ENCODE assay signal across 24 cellular contexts in genomic region chr13:97561182-97561581, GRCh38.
"Had no signal": no experiment of that assay in that cellular context is flagged by ENCODE, and none has a peak within 500 bp of the region (broad histone marks: within the 10 kb centered on the region; RNA-seq: fewer than 3 reads in every experiment).

No MANE protein-coding gene starts in this region.

- H3K4me3 ChIP-seq: coronary artery, esophagus muscularis mucosa, hepatocyte, lung, smooth muscle cell, transverse colon had no signal

- H3K4me3 Mint-ChIP-seq: activated CD4-positive, alpha-beta T cell treated with anti-CD3 and anti-CD28 coated beads, Interleukin-2, amount 10 ng/mL, durations not matched to agents 7 days and 5 days; activated CD8-positive, alpha-beta memory T cell treated with anti-CD3 and anti-CD28 coated beads, Interleukin-2, amount 10 ng/mL, durations not matched to agents 7 days and 5 days; activated CD8-positive, alpha-beta T cell treated with anti-CD3 and anti-CD28 coated beads for 36 hours; activated naive CD4-positive, alpha-beta T cell treated with anti-CD3 and anti-CD28 coated beads, Interleukin-2, amount 10 ng/mL, durations not matched to agents 7 days and 5 days; immature natural killer cell; naive thymus-derived CD4-positive, alpha-beta T cell; neural crest cell; stimulated activated naive B cell treated with anti-CD40 and anti-IgM and Interleukin-4, amounts not matched to agents 10 μg/mL and 1 μg/mL and 100 μg/mL, for 72 hours had no signal

- H3K36me3 Mint-ChIP-seq: activated CD8-positive, alpha-beta memory T cell treated with anti-CD3 and anti-CD28 coated beads, Interleukin-2, amount 10 ng/mL, durations not matched to agents 7 days and 5 days; activated naive CD4-positive, alpha-beta T cell treated with anti-CD3 and anti-CD28 coated beads, Interleukin-2, amount 10 ng/mL, durations not matched to agents 7 days and 5 days; immature natural killer cell; naive thymus-derived CD4-positive, alpha-beta T cell; stimulated activated naive B cell treated with anti-CD40 and anti-IgM and Interleukin-4, amounts not matched to agents 10 μg/mL and 1 μg/mL and 100 μg/mL, for 72 hours had no signal

- DNase-seq: activated CD4-positive, alpha-beta T cell treated with anti-CD3 and anti-CD28 coated beads, Interleukin-2, amount 10 ng/mL, durations not matched to agents 7 days and 5 days; activated CD8-positive, alpha-beta memory T cell treated with anti-CD3 and anti-CD28 coated beads, Interleukin-2, amount 10 ng/mL, durations not matched to agents 7 days and 5 days; activated CD8-positive, alpha-beta T cell treated with anti-CD3 and anti-CD28 coated beads for 36 hours; activated effector memory CD4-positive, alpha-beta T cell treated with anti-CD3 and anti-CD28 coated beads, Interleukin-2, amount 50 U/mL, for 16 hours; activated naive CD4-positive, alpha-beta T cell treated with anti-CD3 and anti-CD28 coated beads, Interleukin-2, amount 10 ng/mL, durations not matched to agents 7 days and 5 days; activated T-cell treated with anti-CD3 and anti-CD28 coated beads for 4 hours; amygdala; glutamatergic neuron; immature natural killer cell; naive thymus-derived CD4-positive, alpha-beta T cell; occipital lobe; stimulated activated CD4-positive, alpha-beta T cell treated with anti-CD3 and anti-CD28 coated beads, Interleukin-15, amount 100 ng/mL, for 24 hours; stimulated activated naive B cell treated with anti-CD40 and anti-IgM and Interleukin-4, amounts not matched to agents 10 μg/mL and 1 μg/mL and 100 μg/mL, for 72 hours; transverse colon had no signal

- H3K4me1 Mint-ChIP-seq: activated CD4-positive, alpha-beta T cell treated with anti-CD3 and anti-CD28 coated beads, Interleukin-2, amount 10 ng/mL, durations not matched to agents 7 days and 5 days; activated CD8-positive, alpha-beta memory T cell treated with anti-CD3 and anti-CD28 coated beads, Interleukin-2, amount 10 ng/mL, durations not matched to agents 7 days and 5 days; activated naive CD4-positive, alpha-beta T cell treated with anti-CD3 and anti-CD28 coated beads, Interleukin-2, amount 10 ng/mL, durations not matched to agents 7 days and 5 days; neural crest cell; stimulated activated naive B cell treated with anti-CD40 and anti-IgM and Interleukin-4, amounts not matched to agents 10 μg/mL and 1 μg/mL and 100 μg/mL, for 72 hours had no signal

- H3K27ac Mint-ChIP-seq: activated CD4-positive, alpha-beta T cell treated with anti-CD3 and anti-CD28 coated beads, Interleukin-2, amount 10 ng/mL, durations not matched to agents 7 days and 5 days; activated CD8-positive, alpha-beta memory T cell treated with anti-CD3 and anti-CD28 coated beads, Interleukin-2, amount 10 ng/mL, durations not matched to agents 7 days and 5 days; activated CD8-positive, alpha-beta T cell treated with anti-CD3 and anti-CD28 coated beads for 36 hours; activated naive CD4-positive, alpha-beta T cell treated with anti-CD3 and anti-CD28 coated beads, Interleukin-2, amount 10 ng/mL, durations not matched to agents 7 days and 5 days; immature natural killer cell; naive thymus-derived CD4-positive, alpha-beta T cell; stimulated activated naive B cell treated with anti-CD40 and anti-IgM and Interleukin-4, amounts not matched to agents 10 μg/mL and 1 μg/mL and 100 μg/mL, for 72 hours had no signal

- ATAC-seq: activated CD8-positive, alpha-beta memory T cell treated with anti-CD3 and anti-CD28 coated beads, Interleukin-2, amount 10 ng/mL, durations not matched to agents 7 days and 5 days; activated CD8-positive, alpha-beta T cell treated with anti-CD3 and anti-CD28 coated beads for 36 hours; naive thymus-derived CD4-positive, alpha-beta T cell; sciatic nerve; stimulated activated naive B cell treated with anti-CD40 and anti-IgM and Interleukin-4, amounts not matched to agents 10 μg/mL and 1 μg/mL and 100 μg/mL, for 72 hours had no signal

- H3K27me3 ChIP-seq: esophagus muscularis mucosa, hepatocyte, transverse colon had no signal

- H3K4me1 ChIP-seq: esophagus muscularis mucosa, transverse colon had no signal

- H3K9me3 ChIP-seq: esophagus muscularis mucosa, transverse colon had no signal

- H3K27me3 Mint-ChIP-seq: activated CD4-positive, alpha-beta T cell treated with anti-CD3 and anti-CD28 coated beads, Interleukin-2, amount 10 ng/mL, durations not matched to agents 7 days and 5 days had no signal

- H3K9me3 Mint-ChIP-seq: activated CD4-positive, alpha-beta T cell treated with anti-CD3 and anti-CD28 coated beads, Interleukin-2, amount 10 ng/mL, durations not matched to agents 7 days and 5 days; activated CD8-positive, alpha-beta T cell treated with anti-CD3 and anti-CD28 coated beads for 36 hours; activated naive CD4-positive, alpha-beta T cell treated with anti-CD3 and anti-CD28 coated beads, Interleukin-2, amount 10 ng/mL, durations not matched to agents 7 days and 5 days; immature natural killer cell; naive thymus-derived CD4-positive, alpha-beta T cell; neural crest cell; stimulated activated naive B cell treated with anti-CD40 and anti-IgM and Interleukin-4, amounts not matched to agents 10 μg/mL and 1 μg/mL and 100 μg/mL, for 72 hours had no signal

- FAIRE-seq: bronchial epithelial cell, frontal cortex, urothelium cell line had no signal

- H3K27ac ChIP-seq: coronary artery, esophagus muscularis mucosa, hepatocyte, transverse colon had no signal

- H3K36me3 ChIP-seq: esophagus muscularis mucosa, transverse colon had no signal
